Comparison of ENCODE assay signal across 9 cellular contexts in the genomic region with DNA sequence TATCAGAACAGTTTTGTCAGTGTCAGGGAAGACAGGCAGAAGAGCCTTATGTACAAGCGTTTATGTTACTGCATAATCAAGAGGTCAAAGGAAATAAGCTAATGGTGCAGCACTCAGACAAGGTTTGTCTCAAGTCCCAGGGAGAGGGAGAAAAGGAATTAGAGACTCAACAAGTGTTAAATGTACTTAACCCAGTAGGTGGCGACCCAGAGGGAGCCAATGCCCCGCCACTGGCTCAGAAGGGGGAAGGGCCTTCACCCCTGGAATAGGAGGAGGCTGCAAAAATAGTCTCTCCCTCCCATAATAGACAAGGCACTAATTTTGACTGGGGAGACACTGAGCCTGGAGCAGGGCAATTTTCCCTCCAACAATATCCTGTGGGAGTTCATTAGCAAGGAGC. TPM values are rescaled to one million over a fixed set of nuclear protein-coding genes. Genes with fewer than 3 reads are reported as not detected.
DNase-seq lines count a peak whose midpoint lies in the region; ATAC-seq and TF ChIP-seq lines count a peak whose summit lies in the region.
"Had no signal": no experiment of that assay in that cellular context is flagged by ENCODE, and none has a peak within 500 bp of the region (broad histone marks: within the 10 kb centered on the region; RNA-seq: fewer than 3 reads in every experiment).

No MANE protein-coding gene starts in this region.

- H3K4me3 ChIP-seq in upper lobe of right lung: no peak overlapping the region
- no peak overlapping the region for H3K4me3 ChIP-seq in gastrocnemius medialis
- H3K4me3 ChIP-seq: heart left ventricle had no signal

- H3K9me3 ChIP-seq in upper lobe of right lung: no peaks in the 10 kb centered on the region
- no peaks in the 10 kb centered on the region for H3K9me3 ChIP-seq in gastrocnemius medialis
- H3K9me3 ChIP-seq: heart left ventricle had no signal

- H3K27ac ChIP-seq in upper lobe of right lung (no peak overlapping the region), gastrocnemius medialis (no peak overlapping the region)

- TF ChIP-seq CTCF in upper lobe of right lung (IDR thresholded peaks at IDR 0.05): no peak
- TF ChIP-seq CTCF in gastrocnemius medialis (IDR thresholded peaks at IDR 0.05 in 4 of 5, conservative IDR thresholded peaks at IDR 0.05 in 1 of 5): no peak

- in situ Hi-C loops in gastrocnemius medialis (cut with MboI; ENCODE audit: low sequenced_read_pairs in 4 of 4): no loop called here

- intact Hi-C loops in upper lobe of right lung (cut with DNase I) (no loop called here), gastrocnemius medialis (cut with DNase I; ENCODE audit: low total_unique reads) (no loop called here)

- ATAC-seq in upper lobe of right lung (peak; percentile 62), gastrocnemius medialis (no peak)

- peak; percentile 20 for DNase-seq in stimulated activated CD4-positive, alpha-beta T cell treated with anti-CD3 and anti-CD28 coated beads, Interleukin-15, amount 100 ng/mL, for 24 hours
- no peak for DNase-seq in stimulated activated CD4-positive, alpha-beta T cell treated with anti-CD3 and anti-CD28 coated beads, Interleukin-1b, Interleukin-23, amount 100 ng/mL, for 48 hours
- peak; percentile 23 for DNase-seq in LHCN-M2 (ENCODE audit: low read depth)
- peak; percentile 54 for DNase-seq in ecto neural progenitor cell (ENCODE audit: low spot score)
- DNase-seq in upper lobe of right lung: no peak
- no peak for DNase-seq in NCI-H1105 (lab: John Stamatoyannopoulos, UW)
- no peak for DNase-seq in gastrocnemius medialis
- DNase-seq in Ammon's horn (ENCODE audit: low spot score): no peak
- DNase-seq: heart left ventricle had no signal

- no peaks in the 10 kb centered on the region for H3K4me1 ChIP-seq in upper lobe of right lung
- H3K4me1 ChIP-seq in gastrocnemius medialis: peaks cover 0 to 12% of the 10 kb centered on the region in 2 donors

- H3K36me3 ChIP-seq in upper lobe of right lung (no peaks in the 10 kb centered on the region), gastrocnemius medialis (no peaks in the 10 kb centered on the region)
- H3K36me3 ChIP-seq: heart left ventricle had no signal

- TF ChIP-seq POLR2A in gastrocnemius medialis (IDR thresholded peaks at IDR 0.05): no peak

- no peaks in the 10 kb centered on the region for H3K27me3 ChIP-seq in upper lobe of right lung
- H3K27me3 ChIP-seq in gastrocnemius medialis: no peaks in the 10 kb centered on the region
- H3K27me3 ChIP-seq: heart left ventricle had no signal

RNA-seq across cellular contexts. Expression of a gene that starts 14.1 kb away (rescaled TPM):
- 80.1 and 84.2 TPM in 2 replicates for total RNA-seq in LHCN-M2 (2014; rRNA removed)
- 78.6 TPM for polyA plus RNA-seq in LHCN-M2 (2012)
- total RNA-seq in upper lobe of right lung: 70.8 TPM
- 1 to 10 TPM; 3.7 to 7.0 (median 5.9) TPM for total RNA-seq in gastrocnemius medialis

Comparison
In these comparisons a context has a peak if more than half of its experiments do, and no peak if none do; other contexts are left out.
1. DNase-seq: peak in stimulated activated CD4-positive, alpha-beta T cell treated with anti-CD3 and anti-CD28 coated beads, Interleukin-15, amount 100 ng/mL, for 24 hours (single experiment), LHCN-M2 (single experiment) and ecto neural progenitor cell (single experiment); none in stimulated activated CD4-positive, alpha-beta T cell treated with anti-CD3 and anti-CD28 coated beads, Interleukin-1b, Interleukin-23, amount 100 ng/mL, for 48 hours (single experiment), upper lobe of right lung (single experiment), NCI-H1105 (single experiment), gastrocnemius medialis (0 of 2) and Ammon's horn (single experiment).